ENCODE assay signal across 17 cellular contexts in the genomic region with DNA sequence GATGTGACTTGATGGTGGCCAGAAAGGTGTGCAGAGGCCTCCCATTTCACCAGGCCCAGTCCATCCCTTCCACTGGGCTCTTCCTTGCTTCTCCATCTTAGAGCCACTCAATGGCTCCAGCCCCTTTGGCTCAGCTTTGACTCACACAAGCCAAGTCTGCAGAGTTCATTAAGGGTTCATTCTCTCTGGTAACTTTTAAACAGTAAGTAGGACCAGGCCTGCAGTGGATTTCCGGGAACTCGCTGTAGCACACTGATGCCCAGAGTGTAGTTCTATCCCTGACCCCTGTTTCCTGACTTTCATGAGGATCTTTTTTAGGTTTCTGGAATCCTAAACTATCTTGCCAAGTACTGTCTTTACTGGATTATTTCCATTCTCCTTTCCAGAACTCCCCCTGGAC. TPM values are rescaled to one million over a fixed set of nuclear protein-coding genes. Genes with fewer than 3 reads are reported as not detected.
"Had no signal": no experiment of that assay in that cellular context is flagged by ENCODE, and none has a peak within 500 bp of the region (broad histone marks: within the 10 kb centered on the region; RNA-seq: fewer than 3 reads in every experiment).

No MANE protein-coding gene starts in this region.

RNA-seq across cellular contexts. Expression of gene OPN1MW, which starts 11.9 kb away (rescaled TPM):
- total RNA-seq: activated CD4-positive, alpha-beta memory T cell treated with anti-CD3 and anti-CD28 coated beads, Interleukin-2, amount 10 ng/mL, durations not matched to agents 7 days and 5 days; activated CD4-positive, alpha-beta T cell treated with anti-CD3 and anti-CD28 coated beads for 36 hours; activated CD4-positive, alpha-beta T cell treated with anti-CD3 and anti-CD28 coated beads, Interleukin-2, amount 10 ng/mL, durations not matched to agents 7 days and 5 days; activated CD8-positive, alpha-beta memory T cell treated with anti-CD3 and anti-CD28 coated beads, Interleukin-2, amount 10 ng/mL, durations not matched to agents 7 days and 5 days; activated CD8-positive, alpha-beta T cell treated with anti-CD3 and anti-CD28 coated beads, Interleukin-2, amount 10 ng/mL, durations not matched to agents 7 days and 5 days; activated naive CD8-positive, alpha-beta T cell treated with anti-CD3 and anti-CD28 coated beads, Interleukin-2, amount 10 ng/mL, durations not matched to agents 7 days and 5 days; activated T-helper 2 cell treated with anti-CD3 and anti-CD28 coated beads, Interferon-gamma antibody, Interleukin-2, Interleukin-4, amounts not matched to agents 10 μg/mL and 5 μg/mL and 100 μg/mL, durations not matched to agents 14 hours and 24 hours and 36 hours; astrocyte; body of pancreas; breast epithelium; cardiac septum; T-cell; T-helper 1 cell treated with Interleukin-12 subunit alpha and Interleukin-12 subunit beta and Interleukin-4 antibody, amounts not matched to agents 30 ng/mL and 1 ng/mL, for 36 hours; T-helper 17 cell; T-helper 2 cell treated with Interferon-gamma antibody and Interleukin-4, amounts not matched to agents 100 ng/mL and 5 ng/mL, for 36 hours; WTC11 had no signal
- polyA plus RNA-seq: adipose tissue had no signal

RNA-seq across cellular contexts. Expression of gene OPN1MW2, which starts 25.2 kb away (rescaled TPM):
- total RNA-seq: activated CD4-positive, alpha-beta memory T cell treated with anti-CD3 and anti-CD28 coated beads, Interleukin-2, amount 10 ng/mL, durations not matched to agents 7 days and 5 days; activated CD4-positive, alpha-beta T cell treated with anti-CD3 and anti-CD28 coated beads for 36 hours; activated CD4-positive, alpha-beta T cell treated with anti-CD3 and anti-CD28 coated beads, Interleukin-2, amount 10 ng/mL, durations not matched to agents 7 days and 5 days; activated CD8-positive, alpha-beta memory T cell treated with anti-CD3 and anti-CD28 coated beads, Interleukin-2, amount 10 ng/mL, durations not matched to agents 7 days and 5 days; activated CD8-positive, alpha-beta T cell treated with anti-CD3 and anti-CD28 coated beads, Interleukin-2, amount 10 ng/mL, durations not matched to agents 7 days and 5 days; activated naive CD8-positive, alpha-beta T cell treated with anti-CD3 and anti-CD28 coated beads, Interleukin-2, amount 10 ng/mL, durations not matched to agents 7 days and 5 days; activated T-helper 2 cell treated with anti-CD3 and anti-CD28 coated beads, Interferon-gamma antibody, Interleukin-2, Interleukin-4, amounts not matched to agents 10 μg/mL and 5 μg/mL and 100 μg/mL, durations not matched to agents 14 hours and 24 hours and 36 hours; astrocyte; body of pancreas; breast epithelium; cardiac septum; T-cell; T-helper 1 cell treated with Interleukin-12 subunit alpha and Interleukin-12 subunit beta and Interleukin-4 antibody, amounts not matched to agents 30 ng/mL and 1 ng/mL, for 36 hours; T-helper 17 cell; T-helper 2 cell treated with Interferon-gamma antibody and Interleukin-4, amounts not matched to agents 100 ng/mL and 5 ng/mL, for 36 hours; WTC11 had no signal
- polyA plus RNA-seq: adipose tissue had no signal

RNA-seq across cellular contexts. Expression of gene OPN1LW, which starts 50.3 kb away (rescaled TPM):
- total RNA-seq: activated CD4-positive, alpha-beta memory T cell treated with anti-CD3 and anti-CD28 coated beads, Interleukin-2, amount 10 ng/mL, durations not matched to agents 7 days and 5 days; activated CD4-positive, alpha-beta T cell treated with anti-CD3 and anti-CD28 coated beads for 36 hours; activated CD4-positive, alpha-beta T cell treated with anti-CD3 and anti-CD28 coated beads, Interleukin-2, amount 10 ng/mL, durations not matched to agents 7 days and 5 days; activated CD8-positive, alpha-beta memory T cell treated with anti-CD3 and anti-CD28 coated beads, Interleukin-2, amount 10 ng/mL, durations not matched to agents 7 days and 5 days; activated CD8-positive, alpha-beta T cell treated with anti-CD3 and anti-CD28 coated beads, Interleukin-2, amount 10 ng/mL, durations not matched to agents 7 days and 5 days; activated naive CD8-positive, alpha-beta T cell treated with anti-CD3 and anti-CD28 coated beads, Interleukin-2, amount 10 ng/mL, durations not matched to agents 7 days and 5 days; activated T-helper 2 cell treated with anti-CD3 and anti-CD28 coated beads, Interferon-gamma antibody, Interleukin-2, Interleukin-4, amounts not matched to agents 10 μg/mL and 5 μg/mL and 100 μg/mL, durations not matched to agents 14 hours and 24 hours and 36 hours; astrocyte; body of pancreas; breast epithelium; cardiac septum; T-cell; T-helper 1 cell treated with Interleukin-12 subunit alpha and Interleukin-12 subunit beta and Interleukin-4 antibody, amounts not matched to agents 30 ng/mL and 1 ng/mL, for 36 hours; T-helper 17 cell; T-helper 2 cell treated with Interferon-gamma antibody and Interleukin-4, amounts not matched to agents 100 ng/mL and 5 ng/mL, for 36 hours; WTC11 had no signal
- polyA plus RNA-seq: adipose tissue had no signal
